In genomic region chrX:20015945-20016617, GRCh38 we compare ENCODE assay signal across 18 cellular contexts.
"Had no signal": no experiment of that assay in that cellular context is flagged by ENCODE, and none has a peak within 500 bp of the region (broad histone marks: within the 10 kb centered on the region; RNA-seq: fewer than 3 reads in every experiment).

No MANE protein-coding gene starts in this region.

- DNase-seq: activated CD4-positive, alpha-beta T cell treated with anti-CD3 and anti-CD28 coated beads, Interleukin-2, amount 50 U/mL, for 4 hours; activated T-cell treated with anti-CD3 and anti-CD28 coated beads for 4 hours; brain microvascular endothelial cell; central memory CD4-positive, alpha-beta T cell; dorsolateral prefrontal cortex; endodermal cell; erythroblast; heart left ventricle; kidney; retina; stimulated activated CD8-positive, alpha-beta memory T cell treated with anti-CD3 and anti-CD28 coated beads, Interleukin-4, amount 100 ng/mL, for 48 hours; stimulated activated naive CD4-positive, alpha-beta T cell treated with Interleukin-2 at 50 U/mL for 16 hours; tibial artery had no signal

- H3K27me3 ChIP-seq: brain microvascular endothelial cell, gastroesophageal sphincter, tibial artery had no signal

- H3K27ac ChIP-seq: brain microvascular endothelial cell, dorsolateral prefrontal cortex, gastroesophageal sphincter, heart left ventricle, tibial artery had no signal

- H3K9me3 ChIP-seq: gastroesophageal sphincter, tibial artery had no signal

- H3K27ac Mint-ChIP-seq: activated naive CD8-positive, alpha-beta T cell; activated T-helper 1 cell treated with anti-CD3 and anti-CD28 coated beads, Interleukin-12 subunit alpha, Interleukin-12 subunit beta, Interleukin-2, Interleukin-4 antibody, amounts not matched to agents 30 ng/mL and 10 ng/mL and 1 ng/mL, durations not matched to agents 14 hours and 24 hours and 36 hours; endodermal cell had no signal

- H3K36me3 ChIP-seq: brain microvascular endothelial cell, gastroesophageal sphincter, heart left ventricle, tibial artery had no signal

- ATAC-seq: gastroesophageal sphincter, heart left ventricle, left lobe of liver had no signal

- H3K27me3 Mint-ChIP-seq: activated naive CD8-positive, alpha-beta T cell had no signal

- H3K4me3 ChIP-seq: dorsolateral prefrontal cortex, gastroesophageal sphincter, heart left ventricle, tibial artery had no signal

- H3K4me1 Mint-ChIP-seq: endodermal cell, neural crest cell had no signal

- H3K4me1 ChIP-seq: gastroesophageal sphincter, heart left ventricle, tibial artery had no signal

- H3K4me3 Mint-ChIP-seq: activated naive CD8-positive, alpha-beta T cell; activated T-helper 1 cell treated with anti-CD3 and anti-CD28 coated beads, Interleukin-12 subunit alpha, Interleukin-12 subunit beta, Interleukin-2, Interleukin-4 antibody, amounts not matched to agents 30 ng/mL and 10 ng/mL and 1 ng/mL, durations not matched to agents 14 hours and 24 hours and 36 hours; endodermal cell; neural crest cell had no signal
